Comparison of ENCODE assay signal across 13 cellular contexts in genomic region chr21:33011462-33011861, GRCh38. TPM values are rescaled to one million over a fixed set of nuclear protein-coding genes. Genes with fewer than 3 reads are reported as not detected.
DNase-seq lines count a peak whose midpoint lies in the region; ATAC-seq, FAIRE-seq and TF ChIP-seq lines count a peak whose summit lies in the region.
"Had no signal": no experiment of that assay in that cellular context is flagged by ENCODE, and none has a peak within 500 bp of the region (broad histone marks: within the 10 kb centered on the region; RNA-seq: fewer than 3 reads in every experiment).

No MANE protein-coding gene starts in this region.

- no peak for TF ChIP-seq CTCF in GM10266 (IDR thresholded peaks at IDR 0.05; ENCODE audit: control insufficient read depth, insufficient read depth, low read depth, missing control alignments)

- DNase-seq in SIG-M5 treated with dmso at 0.1 percent for 504 hours (lab: John Stamatoyannopoulos, UW; ENCODE audit: unreplicated experiment) (peak; percentile 45), SIG-M5 (lab: John Stamatoyannopoulos, UW) (no peak), RCC 7860 (ENCODE audit: low spot score) (peak; percentile 56), fibroblast of the conjunctiva (ENCODE audit: low read depth) (peak; percentile 22), stromal cell of bone marrow (ENCODE audit: low read depth) (peak; percentile 55), posterior vena cava (ENCODE audit: low spot score) (no peak), GM10266 (ENCODE audit: extremely low spot score) (no peak)
- no peak for DNase-seq in activated T-cell treated with anti-CD3 and anti-CD28 coated beads, Interleukin-2, amount 50 U/mL, for 4 hours
- DNase-seq: BE2C, dermis blood vessel endothelial cell, NCI-H510A treated with DMSO at 0.1 percent for 48 hours had no signal

- no peaks in the 10 kb centered on the region for H3K36me3 Mint-ChIP-seq in activated T-cell treated with anti-CD3 and anti-CD28 coated beads, Interleukin-2, amount 50 U/mL, for 4 hours (ENCODE audit: insufficient read depth)
- H3K36me3 Mint-ChIP-seq: neural progenitor cell had no signal

- FAIRE-seq in RCC 7860 (lab: Jason Lieb, UNC), result no peak

- peaks cover 43% of the 10 kb centered on the region for H3K27me3 Mint-ChIP-seq in activated T-cell treated with anti-CD3 and anti-CD28 coated beads, Interleukin-2, amount 50 U/mL, for 4 hours (ENCODE audit: low read depth)

- no peaks in the 10 kb centered on the region for H3K4me1 Mint-ChIP-seq in activated T-cell treated with anti-CD3 and anti-CD28 coated beads, Interleukin-2, amount 50 U/mL, for 4 hours (ENCODE audit: low read depth)
- H3K4me1 Mint-ChIP-seq: neural progenitor cell had no signal

- H3K9me3 Mint-ChIP-seq in activated T-cell treated with anti-CD3 and anti-CD28 coated beads, Interleukin-2, amount 50 U/mL, for 4 hours, result no peaks in the 10 kb centered on the region
- H3K9me3 Mint-ChIP-seq: activated T-helper 2 cell treated with anti-CD3 and anti-CD28 coated beads, Interferon-gamma antibody, Interleukin-2, Interleukin-4, amounts not matched to agents 10 μg/mL and 5 μg/mL and 100 μg/mL, durations not matched to agents 14 hours and 24 hours and 36 hours had no signal

- ATAC-seq in activated T-cell treated with anti-CD3 and anti-CD28 coated beads, Interleukin-2, amount 50 U/mL, for 4 hours, result no peak

- intact Hi-C loops in posterior vena cava (cut with DNase I), result no loop called here

- H3K4me3 Mint-ChIP-seq in activated T-cell treated with anti-CD3 and anti-CD28 coated beads, Interleukin-2, amount 50 U/mL, for 4 hours, result no peak overlapping the region
- H3K4me3 Mint-ChIP-seq: neural progenitor cell had no signal

RNA-seq across cellular contexts. Expression of gene OLIG2, which starts 14.3 kb away (rescaled TPM):
- total RNA-seq in posterior vena cava, result not detected
- not detected for total RNA-seq in activated T-cell treated with anti-CD3 and anti-CD28 coated beads, Interleukin-2, amount 50 U/mL, for 4 hours
- total RNA-seq: activated T-helper 2 cell treated with anti-CD3 and anti-CD28 coated beads, Interferon-gamma antibody, Interleukin-2, Interleukin-4, amounts not matched to agents 10 μg/mL and 5 μg/mL and 100 μg/mL, durations not matched to agents 14 hours and 24 hours and 36 hours; dermis blood vessel endothelial cell had no signal

RNA-seq across cellular contexts. Expression of gene OLIG1, which starts 58.5 kb away (rescaled TPM):
- not detected for total RNA-seq in posterior vena cava
- not detected for total RNA-seq in activated T-cell treated with anti-CD3 and anti-CD28 coated beads, Interleukin-2, amount 50 U/mL, for 4 hours
- total RNA-seq: dermis blood vessel endothelial cell had no signal

Comparison
In these comparisons a context has a peak if more than half of its experiments do, and no peak if none do; other contexts are left out.
1. DNase-seq: peak in SIG-M5 treated with dmso at 0.1 percent for 504 hours (single experiment), RCC 7860 (single experiment), fibroblast of the conjunctiva (single experiment) and stromal cell of bone marrow (single experiment); none in SIG-M5 (single experiment), posterior vena cava (single experiment), activated T-cell treated with anti-CD3 and anti-CD28 coated beads, Interleukin-2, amount 50 U/mL, for 4 hours (single experiment) and GM10266 (single experiment).